Comparison of ENCODE assay signal across 1 cellular context in genomic region chr19:3511506-3512251, GRCh38.
TF ChIP-seq lines count a peak whose summit lies in the region.

No MANE protein-coding gene starts in this region.

TF ChIP-seq in H1, 55 proteins besides CTCF, POLR2A, EP300 and RAD21:
- no peak for TF ChIP-seq BCL11A (IDR thresholded peaks at IDR 0.05; ENCODE audit: low read depth in 2 of 2, low read length in 2 of 2)
- TF ChIP-seq GABPA (IDR thresholded peaks at IDR 0.05; ENCODE audit: borderline replicate concordance, insufficient read depth, low read length) = no peak
- TF ChIP-seq CHD2 (IDR thresholded peaks at IDR 0.05; ENCODE audit: low read length) = no peak
- no peak for TF ChIP-seq HDAC2 (IDR thresholded peaks at IDR 0.05; ENCODE audit: borderline replicate concordance in 1 of 2, low read depth in 2 of 2, low read length in 2 of 2)
- TF ChIP-seq KDM1A (IDR thresholded peaks at IDR 0.05; ENCODE audit: borderline replicate concordance, low read length) = no peak
- no peak for TF ChIP-seq HDAC6 (IDR thresholded peaks at IDR 0.05; ENCODE audit: low read depth, low read length)
- TF ChIP-seq SIX5 (IDR thresholded peaks at IDR 0.05; ENCODE audit: low read depth, low read length) = no peak
- TF ChIP-seq E2F6 (IDR thresholded peaks at IDR 0.05) = no peak
- no peak for TF ChIP-seq MAX (IDR thresholded peaks at IDR 0.05)
TF ChIP-seq in H1: peak in this region for 0.
